8 cellular contexts compared by ENCODE assay signal in genomic region chr20:31738729-31739549, GRCh38. TPM values are rescaled to one million over a fixed set of nuclear protein-coding genes. Genes with fewer than 3 reads are reported as not detected.
A peak's percentile ranks its signal among the peaks of the same experiment; 100 is the strongest.
DNase-seq lines count a peak whose midpoint lies in the region; ATAC-seq, FAIRE-seq and TF ChIP-seq lines count a peak whose summit lies in the region.

A gene with protein sequence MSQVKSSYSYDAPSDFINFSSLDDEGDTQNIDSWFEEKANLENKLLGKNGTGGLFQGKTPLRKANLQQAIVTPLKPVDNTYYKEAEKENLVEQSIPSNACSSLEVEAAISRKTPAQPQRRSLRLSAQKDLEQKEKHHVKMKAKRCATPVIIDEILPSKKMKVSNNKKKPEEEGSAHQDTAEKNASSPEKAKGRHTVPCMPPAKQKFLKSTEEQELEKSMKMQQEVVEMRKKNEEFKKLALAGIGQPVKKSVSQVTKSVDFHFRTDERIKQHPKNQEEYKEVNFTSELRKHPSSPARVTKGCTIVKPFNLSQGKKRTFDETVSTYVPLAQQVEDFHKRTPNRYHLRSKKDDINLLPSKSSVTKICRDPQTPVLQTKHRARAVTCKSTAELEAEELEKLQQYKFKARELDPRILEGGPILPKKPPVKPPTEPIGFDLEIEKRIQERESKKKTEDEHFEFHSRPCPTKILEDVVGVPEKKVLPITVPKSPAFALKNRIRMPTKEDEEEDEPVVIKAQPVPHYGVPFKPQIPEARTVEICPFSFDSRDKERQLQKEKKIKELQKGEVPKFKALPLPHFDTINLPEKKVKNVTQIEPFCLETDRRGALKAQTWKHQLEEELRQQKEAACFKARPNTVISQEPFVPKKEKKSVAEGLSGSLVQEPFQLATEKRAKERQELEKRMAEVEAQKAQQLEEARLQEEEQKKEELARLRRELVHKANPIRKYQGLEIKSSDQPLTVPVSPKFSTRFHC (plus strand): TSS chr20:31739290. CDS start chr20:31757477, 18,187 bp downstream.

- no peaks in the 10 kb centered on the region for H3K9me3 ChIP-seq in adrenal gland (replicated peaks in 1 of 3)
- no peaks in the 10 kb centered on the region for H3K9me3 ChIP-seq in heart left ventricle

- TF ChIP-seq CTCF in adrenal gland (IDR thresholded peaks at IDR 0.05), result peak in 5 of 6 experiments; percentile 9 to 38 (median 31)
- peak in 3 of 12 donors; percentile 8 to 32 (median 11) for TF ChIP-seq CTCF in heart left ventricle (IDR thresholded peaks at IDR 0.05)

- H3K4me1 ChIP-seq in adrenal gland (replicated peaks in 1 of 2) (peaks cover 0 to 11% of the 10 kb centered on the region in 2 donors), heart left ventricle (peaks cover 0 to 26% (median 4%) of the 10 kb centered on the region in 12 donors), urinary bladder (ENCODE audit: insufficient read depth) (no peaks in the 10 kb centered on the region)

- H3K36me3 ChIP-seq in adrenal gland (replicated peaks in 1 of 2) (no peaks in the 10 kb centered on the region), heart left ventricle (no peaks in the 10 kb centered on the region), urinary bladder (ENCODE audit: insufficient read depth) (no peaks in the 10 kb centered on the region)

- H3K4me3 ChIP-seq in adrenal gland, result peak within 1 kb of the TSS; percentile 63 to 76 (median 72)
- peak within 1 kb of the TSS; percentile 57 to 85 (median 70) for H3K4me3 ChIP-seq in heart left ventricle
- peak within 1 kb of the TSS; percentile 40 for H3K4me3 ChIP-seq in urinary bladder (ENCODE audit: low read depth, low read length)

- intact Hi-C loops in adrenal gland (cut with DNase I) (no loop called here), heart left ventricle (cut with DNase I) (loop anchor here in 1 of 10 donors (10.0 kb wide), 1 partner anchor 174 kb away; no protein-coding TSS in a partner anchor), posterior cingulate gyrus (cut with DNase I) (no loop called here)

- DNase-seq in GM12892 (ENCODE audit: insufficient read length) (peak; percentile 92), NCI-H1436 (lab: John Stamatoyannopoulos, UW) (peak; percentile 95), SW480 (ENCODE audit: low spot score) (peak; percentile 100), adrenal gland (peak; percentile 91 to 98 (median 97)), heart left ventricle (peak; percentile 95 to 97 (median 95)), posterior cingulate gyrus (peak; percentile 94 to 99 (median 98))

- H3K27me3 ChIP-seq in adrenal gland (no peaks in the 10 kb centered on the region), heart left ventricle (no peaks in the 10 kb centered on the region)

- WGBS in adrenal gland, 4 donors, result 0 to 2% (median 0%) methylated on average over 28 to 54 of the region's 54 CpGs
- 0 to 1% (median 0%) methylated on average over 45 to 54 of the region's 54 CpGs for WGBS in heart left ventricle, 4 donors
- under 1% methylated on average over 54 of the region's 54 CpGs for WGBS in urinary bladder

- H3K27ac ChIP-seq in adrenal gland (peak within 1 kb of the TSS in 4 of 5 donors; percentile 52 to 76 (median 61)), heart left ventricle (peak within 1 kb of the TSS; percentile 30 to 92 (median 82)), urinary bladder (ENCODE audit: low read depth) (no peak within 1 kb of the TSS)

- FAIRE-seq in GM12892 (lab: Jason Lieb, UNC), result peak; percentile 84

- ATAC-seq in HG02840 (IDR thresholded peaks at IDR 0.05; ENCODE audit: low FRiP score, unreplicated experiment) (peak; percentile 94), heart left ventricle (peak; percentile 100)

- peak; percentile 69; the same call in 1 of the 2 replicates for TF ChIP-seq POLR2A in GM12892 (IDR thresholded peaks at IDR 0.05; ENCODE audit: low read depth, low read length)
- TF ChIP-seq POLR2A in adrenal gland (IDR thresholded peaks at IDR 0.05), result peak; percentile 44 to 89
- TF ChIP-seq POLR2A in heart left ventricle (IDR thresholded peaks at IDR 0.05), result peak in 1 of 2 donors; percentile 79

RNA-seq across cellular contexts. Expression of the gene that starts here (rescaled TPM):
- polyA plus RNA-seq in GM12892 (2012; ENCODE audit: missing spikeins), result 35.8 TPM
- total RNA-seq in adrenal gland (1 to 10 TPM; 2.1 to 3.4 (median 2.5) TPM), heart left ventricle (10 to 100 TPM in 1 of 9 donors, 1 to 10 TPM in 3, under 1 TPM in 5; 0.38 to 15.2 (median 0.77) TPM), urinary bladder (22.7 TPM)
- polyA plus RNA-seq in adrenal gland (1 to 10 TPM in 1 of 3 donors, under 1 TPM in 2; 0.40 to 3.7 (median 0.57) TPM), heart left ventricle (under 1 TPM; 0.04 to 0.97 TPM), urinary bladder (0.84 TPM)
